8 cellular contexts compared by ENCODE assay signal in genomic region chr7:25028370-25028971, GRCh38. TPM values are rescaled to one million over a fixed set of nuclear protein-coding genes. Genes with fewer than 3 reads are reported as not detected.
DNase-seq lines count a peak whose midpoint lies in the region; ATAC-seq and TF ChIP-seq lines count a peak whose summit lies in the region.

No MANE protein-coding gene starts in this region.

- no peaks in the 10 kb centered on the region for H3K36me3 ChIP-seq in spleen

- intact Hi-C loops in spleen (cut with DNase I; ENCODE audit: low total_unique reads): no loop called here

- 56 to 67% (median 63%) methylated on average over 8 of the region's 8 CpGs for WGBS in spleen, 5 donors

- peak; percentile 30 for ATAC-seq in SK-N-SH treated with all-trans-retinoic acid at 6 μM for 48 hours
- no peak for ATAC-seq in HG02623 (IDR thresholded peaks at IDR 0.05; ENCODE audit: unreplicated experiment)
- ATAC-seq in GM19452 (IDR thresholded peaks at IDR 0.05; ENCODE audit: unreplicated experiment): no peak

- H3K4me3 ChIP-seq in spleen: no peak overlapping the region

- peaks cover 0 to 11% (median 0%) of the 10 kb centered on the region in 6 donors for H3K4me1 ChIP-seq in spleen

- no peaks in the 10 kb centered on the region for H3K9me3 ChIP-seq in spleen

- DNase-seq in DMS79 treated with DMSO at 0.1 percent for 48 hours (lab: John Stamatoyannopoulos, UW) (peak; percentile 6), DMS79 (lab: John Stamatoyannopoulos, UW) (no peak), dermis blood vessel endothelial cell (peak; percentile 85), spleen (no peak), NCI-H524 (lab: John Stamatoyannopoulos, UW) (no peak)

- no peak for TF ChIP-seq POLR2A in spleen (IDR thresholded peaks at IDR 0.05)

- TF ChIP-seq CTCF in spleen (IDR thresholded peaks at IDR 0.05 in 8 of 11, conservative IDR thresholded peaks at IDR 0.05 in 3 of 11): no peak

- peak overlapping the region in 6 of 8 donors; percentile 6 to 71 (median 45) for H3K27ac ChIP-seq in spleen

- H3K27me3 ChIP-seq in spleen (replicated peaks in 1 of 7): no peaks in the 10 kb centered on the region

TF ChIP-seq in SK-N-SH treated with all-trans-retinoic acid at 6 μM for 48 hours, 23 proteins besides CTCF, POLR2A, EP300 and RAD21:
- peak; percentile 68; the same call in 1 of the 2 replicates for TF ChIP-seq TOX (CRISPR knock-in tag; IDR thresholded peaks at IDR 0.05; ENCODE audit: borderline replicate concordance)
- no peak for TF ChIP-seq BACH2 (CRISPR knock-in tag; IDR thresholded peaks at IDR 0.05; ENCODE audit: borderline replicate concordance)
- TF ChIP-seq ISL1 (CRISPR knock-in tag; IDR thresholded peaks at IDR 0.05): 0 out of 2 replicates have a peak, but pooled peaks have one; percentile 26
- TF ChIP-seq ZFP3 (CRISPR knock-in tag; IDR thresholded peaks at IDR 0.05): no peak
- no peak for TF ChIP-seq OSR1 (CRISPR knock-in tag; IDR thresholded peaks at IDR 0.05)
- peak; percentile 75; the same call in 1 of the 2 replicates for TF ChIP-seq CSDC2 (CRISPR knock-in tag; IDR thresholded peaks at IDR 0.05)
TF ChIP-seq in SK-N-SH treated with all-trans-retinoic acid at 6 μM for 48 hours: peak in this region for 3.

RNA-seq across cellular contexts. Expression of gene OSBPL3, which starts 48.5 kb away (rescaled TPM):
- total RNA-seq in dermis blood vessel endothelial cell (25.2 and 31.8 TPM in 2 replicates), spleen (10 to 100 TPM; 18.5 to 33.9 (median 27.0) TPM)
- polyA plus RNA-seq in spleen: 10 to 100 TPM; 10.3 to 16.2 (median 13.4) TPM

Comparison
In these comparisons a context has a peak if more than half of its experiments do, and no peak if none do; other contexts are left out.
1. DNase-seq: peak in DMS79 treated with DMSO at 0.1 percent for 48 hours (single experiment) and dermis blood vessel endothelial cell (single experiment); none in DMS79 (single experiment), spleen (single experiment) and NCI-H524 (0 of 2).